ENCODE assay signal across 2 cellular contexts in genomic region chr1:52877554-52877953, GRCh38.
TF ChIP-seq lines count a peak whose summit lies in the region.

No MANE protein-coding gene starts in this region.

TF ChIP-seq in IMR-90, 13 proteins besides CTCF, POLR2A, EP300 and RAD21:
- no peak for TF ChIP-seq CHD1 (IDR thresholded peaks at IDR 0.05; ENCODE audit: low read depth, low read length)
- no peak for TF ChIP-seq MAZ (IDR thresholded peaks at IDR 0.05; ENCODE audit: borderline replicate concordance, low read depth, low read length)
- TF ChIP-seq FOS (IDR thresholded peaks at IDR 0.05; ENCODE audit: low read depth, low read length): no peak
- no peak for TF ChIP-seq MXI1 (IDR thresholded peaks at IDR 0.05; ENCODE audit: borderline replicate concordance, low read depth, low read length)
- TF ChIP-seq RFX5 (IDR thresholded peaks at IDR 0.05; ENCODE audit: low read depth, low read length): no peak
- no peak for TF ChIP-seq USF2 (IDR thresholded peaks at IDR 0.05; ENCODE audit: low read depth, low read length)
- no peak for TF ChIP-seq ELK1 (IDR thresholded peaks at IDR 0.05; ENCODE audit: borderline replicate concordance, low read depth, low read length)
- TF ChIP-seq CEBPB (IDR thresholded peaks at IDR 0.05; ENCODE audit: low read depth, low read length): no peak
- TF ChIP-seq MAFK (IDR thresholded peaks at IDR 0.05; ENCODE audit: low read depth, low read length): no peak
- TF ChIP-seq SMC3 (IDR thresholded peaks at IDR 0.05; ENCODE audit: low read depth, low read length): no peak
- TF ChIP-seq RCOR1 (IDR thresholded peaks at IDR 0.05; ENCODE audit: insufficient replicate concordance, low read length): no peak
- TF ChIP-seq NFE2L2 (IDR thresholded peaks at IDR 0.05; ENCODE audit: low read depth, low read length): no peak
- no peak for TF ChIP-seq BHLHE40 (IDR thresholded peaks at IDR 0.05; ENCODE audit: low read depth, low read length)

TF ChIP-seq in HepG2, 621 proteins besides CTCF, POLR2A, EP300 and RAD21:
- TF ChIP-seq BORCS8-MEF2B (CRISPR knock-in tag; IDR thresholded peaks at IDR 0.05) (no peak), ATF7 (IDR thresholded peaks at IDR 0.05) (peak; percentile 45), ATF7 (CRISPR knock-in tag; IDR thresholded peaks at IDR 0.05) (no peak), FOXA3 (CRISPR knock-in tag; IDR thresholded peaks at IDR 0.05) (peak; percentile 31; the same call in 1 of the 2 replicates)
